In genomic region chr12:110857528-110857927, GRCh38 we compare ENCODE assay signal across 38 cellular contexts. TPM values are rescaled to one million over a fixed set of nuclear protein-coding genes. Genes with fewer than 3 reads are reported as not detected.
"Had no signal": no experiment of that assay in that cellular context is flagged by ENCODE, and none has a peak within 500 bp of the region (broad histone marks: within the 10 kb centered on the region; RNA-seq: fewer than 3 reads in every experiment).

No MANE protein-coding gene starts in this region.

- H3K4me1 ChIP-seq: adrenal gland, body of pancreas, breast epithelium had no signal

- H3K27ac Mint-ChIP-seq: activated CD8-positive, alpha-beta T cell treated with anti-CD3 and anti-CD28 coated beads for 36 hours; activated naive CD8-positive, alpha-beta T cell treated with anti-CD3 and anti-CD28 coated beads, Interleukin-2, amount 10 ng/mL, durations not matched to agents 7 days and 5 days; activated T-cell treated with anti-CD3 and anti-CD28 coated beads, Interleukin-2, amount 50 U/mL, for 72 hours; activated T-helper 17 cell treated with anti-CD3 and anti-CD28 coated beads, Interleukin-2, amount 50 U/mL, for 72 hours; T-cell; T-helper 17 cell had no signal

- H3K27ac ChIP-seq: adrenal gland, body of pancreas, breast epithelium, KMS-11, PC-9, RWPE1 had no signal

- ATAC-seq: activated CD8-positive, alpha-beta T cell treated with anti-CD3 and anti-CD28 coated beads for 36 hours; activated T-cell treated with anti-CD3 and anti-CD28 coated beads, Interleukin-2, amount 50 U/mL, for 72 hours; activated T-helper 17 cell treated with anti-CD3 and anti-CD28 coated beads, Interleukin-2, amount 50 U/mL, for 72 hours; body of pancreas; Right ventricle myocardium inferior; SK-N-SH treated with all-trans-retinoic acid at 6 μM for 48 hours; T-cell; T-helper 17 cell had no signal

- H3K36me3 ChIP-seq: adrenal gland, breast epithelium had no signal

- H3K9me3 ChIP-seq: adrenal gland, body of pancreas, breast epithelium had no signal

- H3K4me3 Mint-ChIP-seq: activated CD8-positive, alpha-beta T cell treated with anti-CD3 and anti-CD28 coated beads for 36 hours; activated naive CD8-positive, alpha-beta T cell treated with anti-CD3 and anti-CD28 coated beads, Interleukin-2, amount 10 ng/mL, durations not matched to agents 7 days and 5 days; activated T-cell treated with anti-CD3 and anti-CD28 coated beads, Interleukin-2, amount 50 U/mL, for 72 hours; activated T-helper 17 cell treated with anti-CD3 and anti-CD28 coated beads, Interleukin-2, amount 50 U/mL, for 72 hours; T-cell; T-helper 17 cell had no signal

- H3K9ac ChIP-seq: KMS-11 had no signal

- H2AFZ ChIP-seq: PC-9 had no signal

- H3K9me3 Mint-ChIP-seq: activated CD8-positive, alpha-beta T cell treated with anti-CD3 and anti-CD28 coated beads for 36 hours; activated naive CD8-positive, alpha-beta T cell treated with anti-CD3 and anti-CD28 coated beads, Interleukin-2, amount 10 ng/mL, durations not matched to agents 7 days and 5 days; activated T-cell treated with anti-CD3 and anti-CD28 coated beads, Interleukin-2, amount 50 U/mL, for 72 hours; activated T-helper 17 cell treated with anti-CD3 and anti-CD28 coated beads, Interleukin-2, amount 50 U/mL, for 72 hours; T-cell had no signal

- H3K36me3 Mint-ChIP-seq: T-cell had no signal

- H3K4me3 ChIP-seq: adrenal gland, body of pancreas, breast epithelium, PC-9 had no signal

- H3K4me2 ChIP-seq: KMS-11, PC-9 had no signal

- H3K27me3 ChIP-seq: adrenal gland, body of pancreas, breast epithelium had no signal

- DNase-seq: activated CD4-positive, alpha-beta T cell treated with anti-CD3 and anti-CD28 coated beads for 1 hour; activated CD4-positive, alpha-beta T cell treated with anti-CD3 and anti-CD28 coated beads for 48 hours; activated CD4-positive, alpha-beta T cell treated with anti-CD3 and anti-CD28 coated beads, Interleukin-2, amount 50 U/mL, for 4 hours; activated CD4-positive, CD25-positive, alpha-beta regulatory T cell; activated CD8-positive, alpha-beta T cell treated with anti-CD3 and anti-CD28 coated beads for 36 hours; activated effector memory CD4-positive, alpha-beta T cell treated with anti-CD3 and anti-CD28 coated beads, Interleukin-2, amount 50 U/mL, for 16 hours; activated naive CD4-positive, alpha-beta T cell; activated naive CD4-positive, alpha-beta T cell treated with anti-CD3 and anti-CD28 coated beads, Interleukin-2, amount 50 U/mL, for 16 hours; activated naive CD8-positive, alpha-beta T cell treated with anti-CD3 and anti-CD28 coated beads, Interleukin-2, amount 10 ng/mL, durations not matched to agents 7 days and 5 days; activated T-cell treated with anti-CD3 and anti-CD28 coated beads, Interleukin-2, amount 50 U/mL, for 1 hour; activated T-cell treated with anti-CD3 and anti-CD28 coated beads, Interleukin-2, amount 50 U/mL, for 72 hours; adrenal gland; body of pancreas; MM.1S; MV-4-11; NCI-H1092; NCI-H1436 treated with DMSO at 0.1 percent for 48 hours; NCI-H1694 treated with DMSO at 0.1 percent for 48 hours; NCI-H2029; NCI-H510A; NCI-H526; NCI-H748 treated with DMSO at 0.1 percent for 48 hours; NK-92 treated with Interleukin-12 subunit alpha and Interleukin-12 subunit beta, amount 100 ng/mL, for 24 hours; PC-9; SIG-M5; T-cell; T-helper 17 cell had no signal

RNA-seq across cellular contexts. Expression of gene CCDC63, which starts 10.7 kb away (rescaled TPM):
- total RNA-seq: activated CD8-positive, alpha-beta memory T cell treated with anti-CD3 and anti-CD28 coated beads for 36 hours; activated CD8-positive, alpha-beta T cell treated with anti-CD3 and anti-CD28 coated beads for 36 hours; activated naive CD8-positive, alpha-beta T cell treated with anti-CD3 and anti-CD28 coated beads, Interleukin-2, amount 10 ng/mL, durations not matched to agents 7 days and 5 days; activated T-helper 17 cell treated with anti-CD3 and anti-CD28 coated beads, Interleukin-2, amount 50 U/mL, for 72 hours; adrenal gland; body of pancreas; breast epithelium; cardiac septum; LHCN-M2; OCI-LY7; PC-9; Right ventricle myocardium inferior; SK-MEL-5; T-cell; T-helper 17 cell had no signal
